Comparison of ENCODE assay signal across 1 cellular context in the genomic region with DNA sequence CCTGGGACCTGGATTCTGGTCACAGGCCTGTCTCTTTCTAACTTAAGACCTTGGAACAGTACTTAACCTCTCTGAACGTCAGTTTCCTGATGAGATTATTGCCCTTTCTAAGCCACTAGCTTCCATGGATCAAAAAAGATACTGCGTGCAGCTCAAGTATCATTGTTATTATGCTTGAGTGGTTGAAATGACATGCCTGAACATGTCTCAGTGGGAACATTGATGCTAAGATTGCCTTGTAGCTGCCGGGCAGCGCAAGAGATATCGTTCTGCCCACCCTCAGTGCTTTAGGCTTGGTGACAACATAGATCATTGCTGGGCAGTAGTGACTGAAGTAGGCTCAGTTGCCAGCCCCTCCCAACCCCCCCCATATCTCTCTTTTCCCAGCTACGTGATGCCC.
TF ChIP-seq lines count a peak whose summit lies in the region.

No MANE protein-coding gene starts in this region.

TF ChIP-seq in IMR-90, 13 proteins besides CTCF, POLR2A, EP300 and RAD21 (continued from another document):
- TF ChIP-seq CEBPB (IDR thresholded peaks at IDR 0.05; ENCODE audit: low read depth, low read length) (no peak), FOS (IDR thresholded peaks at IDR 0.05; ENCODE audit: low read depth, low read length) (no peak), MXI1 (IDR thresholded peaks at IDR 0.05; ENCODE audit: borderline replicate concordance, low read depth, low read length) (no peak), CHD1 (IDR thresholded peaks at IDR 0.05; ENCODE audit: low read depth, low read length) (no peak), RFX5 (IDR thresholded peaks at IDR 0.05; ENCODE audit: low read depth, low read length) (no peak), NFE2L2 (IDR thresholded peaks at IDR 0.05; ENCODE audit: low read depth, low read length) (no peak), MAFK (IDR thresholded peaks at IDR 0.05; ENCODE audit: low read depth, low read length) (no peak)
- TF ChIP-seq, protein P1, sequence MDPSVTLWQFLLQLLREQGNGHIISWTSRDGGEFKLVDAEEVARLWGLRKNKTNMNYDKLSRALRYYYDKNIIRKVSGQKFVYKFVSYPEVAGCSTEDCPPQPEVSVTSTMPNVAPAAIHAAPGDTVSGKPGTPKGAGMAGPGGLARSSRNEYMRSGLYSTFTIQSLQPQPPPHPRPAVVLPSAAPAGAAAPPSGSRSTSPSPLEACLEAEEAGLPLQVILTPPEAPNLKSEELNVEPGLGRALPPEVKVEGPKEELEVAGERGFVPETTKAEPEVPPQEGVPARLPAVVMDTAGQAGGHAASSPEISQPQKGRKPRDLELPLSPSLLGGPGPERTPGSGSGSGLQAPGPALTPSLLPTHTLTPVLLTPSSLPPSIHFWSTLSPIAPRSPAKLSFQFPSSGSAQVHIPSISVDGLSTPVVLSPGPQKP (IDR thresholded peaks at IDR 0.05; ENCODE audit: borderline replicate concordance, low read depth, low read length), result no peak
